ENCODE assay signal across 21 cellular contexts in the genomic region with DNA sequence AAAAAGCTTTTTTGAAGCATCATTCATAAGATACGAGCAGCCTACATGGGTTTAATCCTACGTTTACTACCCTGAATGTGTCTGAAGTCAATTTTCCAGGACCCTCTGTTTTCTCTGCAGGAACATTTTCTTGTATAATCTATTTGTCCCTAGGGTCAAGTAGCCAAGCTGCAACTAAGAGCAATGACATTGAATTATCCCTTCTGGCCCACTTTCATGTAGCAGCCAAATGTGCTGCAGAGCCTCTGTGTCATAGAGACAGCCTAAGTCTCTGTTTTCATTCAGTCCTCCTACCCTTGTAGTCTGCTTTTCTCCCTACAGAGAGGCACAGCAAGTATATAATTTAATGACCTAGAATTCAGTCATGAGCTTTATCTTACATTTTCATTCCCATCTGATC.
DNase-seq lines count a peak whose midpoint lies in the region; ATAC-seq, FAIRE-seq and TF ChIP-seq lines count a peak whose summit lies in the region.
"Had no signal": no experiment of that assay in that cellular context is flagged by ENCODE, and none has a peak within 500 bp of the region (broad histone marks: within the 10 kb centered on the region; RNA-seq: fewer than 3 reads in every experiment).

No MANE protein-coding gene starts in this region.

- no peak for TF ChIP-seq CTCF in left ventricle myocardium inferior (IDR thresholded peaks at IDR 0.05; ENCODE audit: borderline replicate concordance)
- no peak for TF ChIP-seq CTCF in nephron progenitor cell (IDR thresholded peaks at IDR 0.05)

- H3K4me1 ChIP-seq in left ventricle myocardium inferior: peaks cover 56% of the 10 kb centered on the region
- H3K4me1 ChIP-seq: Peyer's patch had no signal

- H3K27ac Mint-ChIP-seq in nephron progenitor cell: peak overlapping the region; percentile 72
- H3K27ac Mint-ChIP-seq: CD4-positive, CD25-positive, alpha-beta regulatory T cell; GM23338 had no signal

- no peak overlapping the region for H3K4me3 ChIP-seq in left ventricle myocardium inferior
- H3K4me3 ChIP-seq: GM23338, Peyer's patch, SJSA1 had no signal

- no peak for DNase-seq in Right ventricle myocardium superior
- DNase-seq in cardiac septum (ENCODE audit: low spot score): no peak
- DNase-seq in left ventricle myocardium inferior: no peak
- no peak for DNase-seq in nephron progenitor cell
- DNase-seq in DMS53 treated with DMSO at 0.1 percent for 48 hours (lab: John Stamatoyannopoulos, UW; ENCODE audit: unreplicated experiment): no peak
- DNase-seq: CD4-positive, CD25-positive, alpha-beta regulatory T cell; COR-L47; DMS79 treated with DMSO at 0.1 percent for 48 hours; HCEC 1CT; Kasumi-1; NCI-H1417 treated with DMSO at 0.1 percent for 48 hours; NCI-H187; NCI-H2107; NCI-H510A; NCI-H774; Peyer's patch had no signal

- peaks cover 57% of the 10 kb centered on the region for H3K36me3 ChIP-seq in left ventricle myocardium inferior
- H3K36me3 ChIP-seq: Peyer's patch, SJSA1 had no signal

- H3K27me3 Mint-ChIP-seq in nephron progenitor cell (ENCODE audit: low read depth, poor library complexity): peaks cover 11% of the 10 kb centered on the region

- H3K4me3 Mint-ChIP-seq in nephron progenitor cell: no peak overlapping the region
- H3K4me3 Mint-ChIP-seq: CD4-positive, CD25-positive, alpha-beta regulatory T cell; GM23338 had no signal

- ATAC-seq in Right ventricle myocardium superior (ENCODE audit: poor library complexity) (peak; percentile 66), GM21825 (IDR thresholded peaks at IDR 0.05; ENCODE audit: unreplicated experiment) (no peak), GM18909 (IDR thresholded peaks at IDR 0.05; ENCODE audit: poor library complexity, unreplicated experiment) (no peak)
- ATAC-seq: GM23338 had no signal

- FAIRE-seq in endometrium (lab: Jason Lieb, UNC): peak; percentile 54

- H3K4me1 Mint-ChIP-seq in nephron progenitor cell: peaks cover 19% of the 10 kb centered on the region
- H3K4me1 Mint-ChIP-seq: CD4-positive, CD25-positive, alpha-beta regulatory T cell; GM23338 had no signal

- intact Hi-C loops in Right ventricle myocardium superior (cut with DNase I): no loop called here
- intact Hi-C loops in cardiac septum (cut with DNase I): loop anchor here (10.0 kb wide), 1 partner anchor 58 kb away; no protein-coding TSS in a partner anchor
- intact Hi-C loops in left ventricle myocardium inferior (cut with micrococcal nuclease): no loop called here

- no peaks in the 10 kb centered on the region for H3K27me3 ChIP-seq in left ventricle myocardium inferior (ENCODE audit: low read depth)
- H3K27me3 ChIP-seq: Peyer's patch, SJSA1 had no signal

- H3K27ac ChIP-seq in left ventricle myocardium inferior (replicated peaks): peak overlapping the region; percentile 57
- H3K27ac ChIP-seq: Peyer's patch, SJSA1 had no signal

- peaks cover 4% of the 10 kb centered on the region for H3K9me3 Mint-ChIP-seq in nephron progenitor cell
- H3K9me3 Mint-ChIP-seq: GM23338 had no signal

- no peaks in the 10 kb centered on the region for H3K9me3 ChIP-seq in left ventricle myocardium inferior (replicated peaks)
- H3K9me3 ChIP-seq: Peyer's patch, SJSA1 had no signal

- no peaks in the 10 kb centered on the region for H3K36me3 Mint-ChIP-seq in nephron progenitor cell (ENCODE audit: low read depth)
- H3K36me3 Mint-ChIP-seq: CD4-positive, CD25-positive, alpha-beta regulatory T cell had no signal
